In genomic region chr2:161972866-161973265, GRCh38 we compare ENCODE assay signal across 21 cellular contexts.
DNase-seq lines count a peak whose midpoint lies in the region; ATAC-seq, FAIRE-seq and TF ChIP-seq lines count a peak whose summit lies in the region.
"Had no signal": no experiment of that assay in that cellular context is flagged by ENCODE, and none has a peak within 500 bp of the region (broad histone marks: within the 10 kb centered on the region; RNA-seq: fewer than 3 reads in every experiment).

No MANE protein-coding gene starts in this region.

- intact Hi-C loops in HepG2 (cut with micrococcal nuclease; ENCODE audit: unreplicated experiment), result no loop called here
- intact Hi-C loops in right lobe of liver (cut with DNase I), result no loop called here

- H3K4me3 ChIP-seq in HepG2 (replicated peaks in 1 of 3; ENCODE audit: insufficient read depth in 1 of 3, low read depth in 2 of 3, low read length in 3 of 3) (no peak overlapping the region), right lobe of liver (no peak overlapping the region)
- H3K4me3 ChIP-seq: A549, K562, SJSA1 had no signal

- no peak for FAIRE-seq in HepG2 (lab: Jason Lieb, UNC)
- FAIRE-seq: A549, K562 had no signal

- TF ChIP-seq RAD21 in HepG2 (CRISPR knock-in tag; IDR thresholded peaks at IDR 0.05), result no peak

- DNase-seq in HepG2 (ENCODE audit: low spot score) (no peak), right lobe of liver (no peak), T-helper 17 cell (no peak), dermis microvascular lymphatic vessel endothelial cell (ENCODE audit: low read depth in 2 of 2) (peak; percentile 41 to 52), amygdala (lab: John Stamatoyannopoulos, UW) (no peak), NCI-H1694 treated with DMSO at 0.1 percent for 48 hours (lab: John Stamatoyannopoulos, UW) (no peak)
- DNase-seq in stimulated activated effector memory CD8-positive, alpha-beta T cell treated with anti-CD3 and anti-CD28 coated beads, Interleukin-12 subunit alpha, Interleukin-12 subunit beta, amount 100 ng/mL, for 72 hours (ENCODE audit: low spot score in 2 of 2), result no peak
- DNase-seq: H9, HFFc6, NCI-H1092 treated with DMSO at 0.1 percent for 48 hours, NCI-H1436 treated with DMSO at 0.1 percent for 48 hours, NCI-H2081, NCI-H446, NCI-H526 had no signal

- no peak overlapping the region for H3K4me3 Mint-ChIP-seq in T-helper 17 cell
- no peak overlapping the region for H3K4me3 Mint-ChIP-seq in stimulated activated effector memory CD8-positive, alpha-beta T cell treated with anti-CD3 and anti-CD28 coated beads, Interleukin-12 subunit alpha, Interleukin-12 subunit beta, amount 100 ng/mL, for 72 hours
- H3K4me3 Mint-ChIP-seq: B cell, CD14-positive monocyte, H9, HFFc6 had no signal

- no peak for TF ChIP-seq POLR2A in HepG2 (IDR thresholded peaks at IDR 0.05; ENCODE audit: insufficient read depth in 1 of 2, low read depth in 2 of 2, low read length in 2 of 2)
- no peak for TF ChIP-seq POLR2A in right lobe of liver (IDR thresholded peaks at IDR 0.05)

- no peak overlapping the region for H3K9ac ChIP-seq in HepG2 (ENCODE audit: insufficient read depth, low read depth, low read length)

- no peaks in the 10 kb centered on the region for H3K79me2 ChIP-seq in HepG2 (ENCODE audit: insufficient read depth, low read length)

- no TSS peak for BruUV-seq in HepG2 (replicated peaks; lab: Mats Ljungman, UMichigan)

- in situ Hi-C loops in HepG2 (cut with HindIII; ENCODE audit: extremely low pct_ligation_motif_present, low pct_unique_long_range_greater_than_20kb), result no loop called here

- POLR2A ChIA-PET in HepG2 (lab: Yijun Ruan, JAX), result no interaction called here

- H3K4me1 Mint-ChIP-seq in T-helper 17 cell, result peaks cover 12% of the 10 kb centered on the region
- H3K4me1 Mint-ChIP-seq in stimulated activated effector memory CD8-positive, alpha-beta T cell treated with anti-CD3 and anti-CD28 coated beads, Interleukin-12 subunit alpha, Interleukin-12 subunit beta, amount 100 ng/mL, for 72 hours, result peaks cover 53% of the 10 kb centered on the region
- H3K4me1 Mint-ChIP-seq: B cell had no signal

- no peaks in the 10 kb centered on the region for H4K20me1 ChIP-seq in HepG2 (ENCODE audit: insufficient read depth, low read length)

- WGBS in HepG2 (ENCODE audit: low lambda C conversion rate), result 0% methylated on average over 2 of the region's 2 CpGs
- WGBS in right lobe of liver (ENCODE audit: insufficient coverage, low coverage, low lambda C conversion rate, missing lambda C conversion rate), result 59% methylated on average over 2 of the region's 2 CpGs

- no peak for TF ChIP-seq CTCF in HepG2 (CRISPR knock-in tag; IDR thresholded peaks at IDR 0.05)
- no peak for TF ChIP-seq CTCF in right lobe of liver (IDR thresholded peaks at IDR 0.05)

- H3K36me3 ChIP-seq in HepG2 (replicated peaks in 1 of 2; ENCODE audit: control insufficient read depth in 1 of 2, insufficient read depth in 2 of 2, low read length in 2 of 2) (no peaks in the 10 kb centered on the region), right lobe of liver (no peaks in the 10 kb centered on the region)
- H3K36me3 ChIP-seq: SJSA1 had no signal

- H3K9me3 Mint-ChIP-seq in stimulated activated effector memory CD8-positive, alpha-beta T cell treated with anti-CD3 and anti-CD28 coated beads, Interleukin-12 subunit alpha, Interleukin-12 subunit beta, amount 100 ng/mL, for 72 hours, result no peaks in the 10 kb centered on the region
- H3K9me3 Mint-ChIP-seq: H9, HFFc6 had no signal

- TF ChIP-seq EP300 in HepG2 (IDR thresholded peaks at IDR 0.05; ENCODE audit: low read depth in 2 of 2, low read length in 2 of 2), result no peak
- TF ChIP-seq EP300 in HepG2 (CRISPR knock-in tag; IDR thresholded peaks at IDR 0.05; ENCODE audit: borderline replicate concordance), result no peak

- no peaks in the 10 kb centered on the region for H3K9me3 ChIP-seq in HepG2 (ENCODE audit: low read length)
- no peaks in the 10 kb centered on the region for H3K9me3 ChIP-seq in right lobe of liver
- peaks cover 2% of the 10 kb centered on the region for H3K9me3 ChIP-seq in T-helper 17 cell (ENCODE audit: control insufficient read depth, low read length, poor library complexity, severe bottlenecking)
- H3K9me3 ChIP-seq: A549, SJSA1 had no signal

- H3K27ac Mint-ChIP-seq in T-helper 17 cell, result peak overlapping the region; percentile 32
- peak overlapping the region; percentile 83 for H3K27ac Mint-ChIP-seq in stimulated activated effector memory CD8-positive, alpha-beta T cell treated with anti-CD3 and anti-CD28 coated beads, Interleukin-12 subunit alpha, Interleukin-12 subunit beta, amount 100 ng/mL, for 72 hours
- H3K27ac Mint-ChIP-seq: B cell, CD14-positive monocyte, H9, HFFc6 had no signal

- ATAC-seq in HepG2 (no peak; the same call in 2 of the 3 replicates), right lobe of liver (no peak), T-helper 17 cell (no peak), HG03039 (IDR thresholded peaks at IDR 0.05; ENCODE audit: unreplicated experiment) (no peak)
- no peak for ATAC-seq in stimulated activated effector memory CD8-positive, alpha-beta T cell treated with anti-CD3 and anti-CD28 coated beads, Interleukin-12 subunit alpha, Interleukin-12 subunit beta, amount 100 ng/mL, for 72 hours
- ATAC-seq: A549, K562, Right ventricle myocardium inferior had no signal

- CTCF ChIA-PET in HepG2 (lab: Yijun Ruan, JAX; ENCODE audit: low intra/inter-chr PET ratio, low total read pairs), result no interaction called here

- H3K4me1 ChIP-seq in HepG2 (ENCODE audit: insufficient read depth, low read length) (peaks cover 6% of the 10 kb centered on the region; the same call in 1 of the 2 replicates), right lobe of liver (no peaks in the 10 kb centered on the region)
- H3K4me1 ChIP-seq: A549, SJSA1 had no signal

- no peak overlapping the region; the same call in 1 of the 2 replicates for H3K4me2 ChIP-seq in HepG2 (ENCODE audit: low read depth, low read length)
- H3K4me2 ChIP-seq: A549 had no signal

- peaks cover 0 to 4% of the 10 kb centered on the region in 2 experiments; a peak in 1 of 5 replicates for H3K27me3 ChIP-seq in HepG2 (ENCODE audit: control insufficient read depth in 1 of 2, insufficient read depth in 2 of 2, low read length in 2 of 2)
- H3K27me3 ChIP-seq in right lobe of liver, result no peaks in the 10 kb centered on the region
- H3K27me3 ChIP-seq: SJSA1 had no signal

- H3K27ac ChIP-seq in HepG2 (ENCODE audit: extremely low read length, insufficient read depth, low read length) (no peak overlapping the region), right lobe of liver (no peak overlapping the region)
- H3K27ac ChIP-seq: A549, SJSA1 had no signal

- H3K27me3 Mint-ChIP-seq in T-helper 17 cell, result no peaks in the 10 kb centered on the region
- H3K27me3 Mint-ChIP-seq: B cell had no signal

- H3K36me3 Mint-ChIP-seq in T-helper 17 cell (ENCODE audit: low read depth), result peaks cover 2% of the 10 kb centered on the region
- H3K36me3 Mint-ChIP-seq in stimulated activated effector memory CD8-positive, alpha-beta T cell treated with anti-CD3 and anti-CD28 coated beads, Interleukin-12 subunit alpha, Interleukin-12 subunit beta, amount 100 ng/mL, for 72 hours, result peaks cover 66% of the 10 kb centered on the region
- H3K36me3 Mint-ChIP-seq: CD14-positive monocyte had no signal

- H2AFZ ChIP-seq in HepG2 (ENCODE audit: low read length), result no peak overlapping the region

TF ChIP-seq in HepG2, 621 proteins besides CTCF, POLR2A, EP300 and RAD21:
- TF ChIP-seq GABPA (IDR thresholded peaks at IDR 0.05; ENCODE audit: low read depth, low read length) (no peak), GABPA (CRISPR knock-in tag; IDR thresholded peaks at IDR 0.05; ENCODE audit: low read depth) (0 out of 2 replicates have a peak, but pooled peaks have one; percentile 18), NR2F6 (IDR thresholded peaks at IDR 0.05) (peak; percentile 31; the same call in 1 of the 2 replicates), NR2F6 (CRISPR knock-in tag; IDR thresholded peaks at IDR 0.05) (no peak), NR2F2 (IDR thresholded peaks at IDR 0.05; ENCODE audit: borderline replicate concordance, low read depth) (0 out of 2 replicates have a peak, but pooled peaks have one; percentile 25)
- TF ChIP-seq, protein P1, sequence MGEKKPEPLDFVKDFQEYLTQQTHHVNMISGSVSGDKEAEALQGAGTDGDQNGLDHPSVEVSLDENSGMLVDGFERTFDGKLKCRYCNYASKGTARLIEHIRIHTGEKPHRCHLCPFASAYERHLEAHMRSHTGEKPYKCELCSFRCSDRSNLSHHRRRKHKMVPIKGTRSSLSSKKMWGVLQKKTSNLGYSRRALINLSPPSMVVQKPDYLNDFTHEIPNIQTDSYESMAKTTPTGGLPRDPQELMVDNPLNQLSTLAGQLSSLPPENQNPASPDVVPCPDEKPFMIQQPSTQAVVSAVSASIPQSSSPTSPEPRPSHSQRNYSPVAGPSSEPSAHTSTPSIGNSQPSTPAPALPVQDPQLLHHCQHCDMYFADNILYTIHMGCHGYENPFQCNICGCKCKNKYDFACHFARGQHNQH (CRISPR knock-in tag; IDR thresholded peaks at IDR 0.05), result no peak
TF ChIP-seq in HepG2: peak in this region for 3.

Comparison
In these comparisons a context has a peak if more than half of its experiments do, and no peak if none do; other contexts are left out.
1. DNase-seq: peak in dermis microvascular lymphatic vessel endothelial cell (2 of 2); none in HepG2 (single experiment), right lobe of liver (0 of 3), T-helper 17 cell (0 of 3), stimulated activated effector memory CD8-positive, alpha-beta T cell treated with anti-CD3 and anti-CD28 coated beads, Interleukin-12 subunit alpha, Interleukin-12 subunit beta, amount 100 ng/mL, for 72 hours (0 of 2), amygdala (0 of 56) and NCI-H1694 treated with DMSO at 0.1 percent for 48 hours (single experiment).